In genomic region chr19:33771308-33772101, GRCh38 we compare ENCODE assay signal across 1 cellular context.
TF ChIP-seq lines count a peak whose summit lies in the region.

No MANE protein-coding gene starts in this region.

TF ChIP-seq in HEK293, 187 proteins besides CTCF, POLR2A, EP300 and RAD21 (continued from another document and continues in another):
- TF ChIP-seq ZNF202 (tag by site-specific recombination; IDR thresholded peaks at IDR 0.05; ENCODE audit: borderline replicate concordance), result no peak
- TF ChIP-seq OVOL3 (tag by site-specific recombination; IDR thresholded peaks at IDR 0.05), result no peak
- TF ChIP-seq ZFHX2 (tag by site-specific recombination; conservative IDR thresholded peaks at IDR 0.05), result no peak
- no peak for TF ChIP-seq ZNF311 (tag by site-specific recombination; IDR thresholded peaks at IDR 0.05; ENCODE audit: borderline replicate concordance)
- TF ChIP-seq ZNF626 (tag by site-specific recombination; IDR thresholded peaks at IDR 0.05), result no peak
- TF ChIP-seq RBAK (tag by site-specific recombination; IDR thresholded peaks at IDR 0.05), result no peak
- TF ChIP-seq ZNF175 (tag by site-specific recombination; IDR thresholded peaks at IDR 0.05), result no peak
- TF ChIP-seq ZNF169 (tag by site-specific recombination; IDR thresholded peaks at IDR 0.05), result no peak
- TF ChIP-seq ZNF530 (tag by site-specific recombination; IDR thresholded peaks at IDR 0.05; ENCODE audit: low read depth), result no peak
- no peak for TF ChIP-seq ZFP41 (tag by site-specific recombination; IDR thresholded peaks at IDR 0.05; ENCODE audit: borderline replicate concordance)
- TF ChIP-seq ZNF10 (tag by site-specific recombination; IDR thresholded peaks at IDR 0.05), result no peak
- peak; percentile 78 for TF ChIP-seq ZBTB8A (tag by site-specific recombination; IDR thresholded peaks at IDR 0.05)
- peak; percentile 41; the same call in 1 of the 2 replicates for TF ChIP-seq PATZ1 (tag by site-specific recombination; IDR thresholded peaks at IDR 0.05)
- peak; percentile 98 for TF ChIP-seq GLIS2 (tag by site-specific recombination; IDR thresholded peaks at IDR 0.05)
- TF ChIP-seq ZBTB21 (tag by site-specific recombination; IDR thresholded peaks at IDR 0.05), result no peak; the same call in 1 of the 2 replicates
- TF ChIP-seq ZBTB7A (tag by site-specific recombination; IDR thresholded peaks at IDR 0.05; ENCODE audit: low read depth), result 0 out of 2 replicates have a peak, but pooled peaks have one; percentile 17
- no peak for TF ChIP-seq ZNF362 (tag by site-specific recombination; IDR thresholded peaks at IDR 0.05)
- 0 out of 2 replicates have a peak, but pooled peaks have one; percentile 7 for TF ChIP-seq ZNF121 (tag by site-specific recombination; IDR thresholded peaks at IDR 0.05)
- TF ChIP-seq ZBTB20 (tag by site-specific recombination; IDR thresholded peaks at IDR 0.05), result no peak
- no peak for TF ChIP-seq ZBTB6 (tag by site-specific recombination; IDR thresholded peaks at IDR 0.05)
- no peak for TF ChIP-seq ZNF621 (tag by site-specific recombination; IDR thresholded peaks at IDR 0.05)
- TF ChIP-seq HOXA7 (CRISPR knock-in tag; IDR thresholded peaks at IDR 0.05; ENCODE audit: borderline replicate concordance), result peak; percentile 16; the same call in 1 of the 2 replicates
- TF ChIP-seq ZFP3 (tag by site-specific recombination; IDR thresholded peaks at IDR 0.05; ENCODE audit: low read depth), result no peak
- TF ChIP-seq ZNF16 (tag by site-specific recombination; IDR thresholded peaks at IDR 0.05; ENCODE audit: low read depth), result no peak
- TF ChIP-seq ZNF610 (tag by site-specific recombination; IDR thresholded peaks at IDR 0.05; ENCODE audit: borderline replicate concordance), result no peak
- no peak for TF ChIP-seq ZNF266 (tag by site-specific recombination; IDR thresholded peaks at IDR 0.05; ENCODE audit: low read depth)
- TF ChIP-seq ZNF211 (tag by site-specific recombination; IDR thresholded peaks at IDR 0.05; ENCODE audit: low read depth), result no peak
- no peak for TF ChIP-seq ZNF174 (tag by site-specific recombination; IDR thresholded peaks at IDR 0.05)
- TF ChIP-seq BCL6B (tag by site-specific recombination; IDR thresholded peaks at IDR 0.05), result peak; percentile 82
- no peak for TF ChIP-seq SP3 (tag by site-specific recombination; IDR thresholded peaks at IDR 0.05)
- no peak for TF ChIP-seq ZNF707 (tag by site-specific recombination; IDR thresholded peaks at IDR 0.05)
- TF ChIP-seq ZNF449 (tag by site-specific recombination; IDR thresholded peaks at IDR 0.05), result peak; percentile 38; the same call in 1 of the 2 replicates
- TF ChIP-seq OSR2 (tag by site-specific recombination; IDR thresholded peaks at IDR 0.05), result no peak
- no peak for TF ChIP-seq ZNF248 (tag by site-specific recombination; IDR thresholded peaks at IDR 0.05)
- no peak for TF ChIP-seq ZBTB44 (tag by site-specific recombination; IDR thresholded peaks at IDR 0.05)
- no peak for TF ChIP-seq ZNF677 (tag by site-specific recombination; IDR thresholded peaks at IDR 0.05)
- 0 out of 2 replicates have a peak, but pooled peaks have one; percentile 57 for TF ChIP-seq ZNF76 (tag by site-specific recombination; IDR thresholded peaks at IDR 0.05; ENCODE audit: borderline replicate concordance, low read depth)
- TF ChIP-seq ZNF747 (tag by site-specific recombination; IDR thresholded peaks at IDR 0.05), result no peak
- no peak for TF ChIP-seq ZNF302 (tag by site-specific recombination; IDR thresholded peaks at IDR 0.05; ENCODE audit: low read depth)
- TF ChIP-seq ZNF529 (tag by site-specific recombination; IDR thresholded peaks at IDR 0.05; ENCODE audit: insufficient replicate concordance), result no peak
- no peak for TF ChIP-seq ZNF629 (tag by site-specific recombination; IDR thresholded peaks at IDR 0.05)
- TF ChIP-seq ZNF140 (tag by site-specific recombination; IDR thresholded peaks at IDR 0.05), result no peak
- peak; percentile 84; the same call in 1 of the 2 replicates for TF ChIP-seq ZNF391 (tag by site-specific recombination; IDR thresholded peaks at IDR 0.05; ENCODE audit: borderline replicate concordance, low read depth)
- no peak for TF ChIP-seq ZNF223 (tag by site-specific recombination; IDR thresholded peaks at IDR 0.05)
- no peak for TF ChIP-seq PRDM1 (tag by site-specific recombination; IDR thresholded peaks at IDR 0.05)
- TF ChIP-seq ZNF518A (tag by site-specific recombination; conservative IDR thresholded peaks at IDR 0.05; ENCODE audit: low read depth), result no peak
- TF ChIP-seq ZNF571 (tag by site-specific recombination; IDR thresholded peaks at IDR 0.05), result no peak
- TF ChIP-seq FEZF1 (tag by site-specific recombination; IDR thresholded peaks at IDR 0.05), result no peak
- TF ChIP-seq AEBP2 (tag by site-specific recombination; IDR thresholded peaks at IDR 0.05; ENCODE audit: borderline replicate concordance), result no peak
- TF ChIP-seq ZNF350 (tag by site-specific recombination; IDR thresholded peaks at IDR 0.05), result no peak
- no peak for TF ChIP-seq KLF10 (tag by site-specific recombination; IDR thresholded peaks at IDR 0.05)
